1 cellular context compared by ENCODE assay signal in genomic region chr19:15468675-15469512, GRCh38.
TF ChIP-seq lines count a peak whose summit lies in the region.

No MANE protein-coding gene starts in this region.

TF ChIP-seq in HepG2, 621 proteins besides CTCF, POLR2A, EP300 and RAD21 (continued from another document and continues in another):
- TF ChIP-seq, protein P1, sequence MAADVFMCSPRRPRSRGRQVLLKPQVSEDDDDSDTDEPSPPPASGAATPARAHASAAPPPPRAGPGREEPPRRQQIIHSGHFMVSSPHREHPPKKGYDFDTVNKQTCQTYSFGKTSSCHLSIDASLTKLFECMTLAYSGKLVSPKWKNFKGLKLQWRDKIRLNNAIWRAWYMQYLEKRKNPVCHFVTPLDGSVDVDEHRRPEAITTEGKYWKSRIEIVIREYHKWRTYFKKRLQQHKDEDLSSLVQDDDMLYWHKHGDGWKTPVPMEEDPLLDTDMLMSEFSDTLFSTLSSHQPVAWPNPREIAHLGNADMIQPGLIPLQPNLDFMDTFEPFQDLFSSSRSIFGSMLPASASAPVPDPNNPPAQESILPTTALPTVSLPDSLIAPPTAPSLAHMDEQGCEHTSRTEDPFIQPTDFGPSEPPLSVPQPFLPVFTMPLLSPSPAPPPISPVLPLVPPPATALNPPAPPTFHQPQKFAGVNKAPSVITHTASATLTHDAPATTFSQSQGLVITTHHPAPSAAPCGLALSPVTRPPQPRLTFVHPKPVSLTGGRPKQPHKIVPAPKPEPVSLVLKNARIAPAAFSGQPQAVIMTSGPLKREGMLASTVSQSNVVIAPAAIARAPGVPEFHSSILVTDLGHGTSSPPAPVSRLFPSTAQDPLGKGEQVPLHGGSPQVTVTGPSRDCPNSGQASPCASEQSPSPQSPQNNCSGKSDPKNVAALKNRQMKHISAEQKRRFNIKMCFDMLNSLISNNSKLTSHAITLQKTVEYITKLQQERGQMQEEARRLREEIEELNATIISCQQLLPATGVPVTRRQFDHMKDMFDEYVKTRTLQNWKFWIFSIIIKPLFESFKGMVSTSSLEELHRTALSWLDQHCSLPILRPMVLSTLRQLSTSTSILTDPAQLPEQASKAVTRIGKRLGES (CRISPR knock-in tag; IDR thresholded peaks at IDR 0.05; ENCODE audit: borderline replicate concordance): no peak
- no peak for TF ChIP-seq ZFP90 (CRISPR knock-in tag; IDR thresholded peaks at IDR 0.05; ENCODE audit: borderline replicate concordance)
- no peak for TF ChIP-seq PLRG1 (conservative IDR thresholded peaks at IDR 0.05)
- TF ChIP-seq, protein P2, sequence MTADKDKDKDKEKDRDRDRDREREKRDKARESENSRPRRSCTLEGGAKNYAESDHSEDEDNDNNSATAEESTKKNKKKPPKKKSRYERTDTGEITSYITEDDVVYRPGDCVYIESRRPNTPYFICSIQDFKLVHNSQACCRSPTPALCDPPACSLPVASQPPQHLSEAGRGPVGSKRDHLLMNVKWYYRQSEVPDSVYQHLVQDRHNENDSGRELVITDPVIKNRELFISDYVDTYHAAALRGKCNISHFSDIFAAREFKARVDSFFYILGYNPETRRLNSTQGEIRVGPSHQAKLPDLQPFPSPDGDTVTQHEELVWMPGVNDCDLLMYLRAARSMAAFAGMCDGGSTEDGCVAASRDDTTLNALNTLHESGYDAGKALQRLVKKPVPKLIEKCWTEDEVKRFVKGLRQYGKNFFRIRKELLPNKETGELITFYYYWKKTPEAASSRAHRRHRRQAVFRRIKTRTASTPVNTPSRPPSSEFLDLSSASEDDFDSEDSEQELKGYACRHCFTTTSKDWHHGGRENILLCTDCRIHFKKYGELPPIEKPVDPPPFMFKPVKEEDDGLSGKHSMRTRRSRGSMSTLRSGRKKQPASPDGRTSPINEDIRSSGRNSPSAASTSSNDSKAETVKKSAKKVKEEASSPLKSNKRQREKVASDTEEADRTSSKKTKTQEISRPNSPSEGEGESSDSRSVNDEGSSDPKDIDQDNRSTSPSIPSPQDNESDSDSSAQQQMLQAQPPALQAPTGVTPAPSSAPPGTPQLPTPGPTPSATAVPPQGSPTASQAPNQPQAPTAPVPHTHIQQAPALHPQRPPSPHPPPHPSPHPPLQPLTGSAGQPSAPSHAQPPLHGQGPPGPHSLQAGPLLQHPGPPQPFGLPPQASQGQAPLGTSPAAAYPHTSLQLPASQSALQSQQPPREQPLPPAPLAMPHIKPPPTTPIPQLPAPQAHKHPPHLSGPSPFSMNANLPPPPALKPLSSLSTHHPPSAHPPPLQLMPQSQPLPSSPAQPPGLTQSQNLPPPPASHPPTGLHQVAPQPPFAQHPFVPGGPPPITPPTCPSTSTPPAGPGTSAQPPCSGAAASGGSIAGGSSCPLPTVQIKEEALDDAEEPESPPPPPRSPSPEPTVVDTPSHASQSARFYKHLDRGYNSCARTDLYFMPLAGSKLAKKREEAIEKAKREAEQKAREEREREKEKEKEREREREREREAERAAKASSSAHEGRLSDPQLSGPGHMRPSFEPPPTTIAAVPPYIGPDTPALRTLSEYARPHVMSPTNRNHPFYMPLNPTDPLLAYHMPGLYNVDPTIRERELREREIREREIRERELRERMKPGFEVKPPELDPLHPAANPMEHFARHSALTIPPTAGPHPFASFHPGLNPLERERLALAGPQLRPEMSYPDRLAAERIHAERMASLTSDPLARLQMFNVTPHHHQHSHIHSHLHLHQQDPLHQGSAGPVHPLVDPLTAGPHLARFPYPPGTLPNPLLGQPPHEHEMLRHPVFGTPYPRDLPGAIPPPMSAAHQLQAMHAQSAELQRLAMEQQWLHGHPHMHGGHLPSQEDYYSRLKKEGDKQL (CRISPR knock-in tag; IDR thresholded peaks at IDR 0.05; ENCODE audit: low read depth): no peak
- TF ChIP-seq ZNF83 (CRISPR knock-in tag; IDR thresholded peaks at IDR 0.05; ENCODE audit: borderline replicate concordance): no peak
- TF ChIP-seq GFI1 (CRISPR knock-in tag; IDR thresholded peaks at IDR 0.05; ENCODE audit: borderline replicate concordance): peak; percentile 35; the same call in 1 of the 2 replicates
- no peak for TF ChIP-seq ZNF180 (CRISPR knock-in tag; IDR thresholded peaks at IDR 0.05; ENCODE audit: borderline replicate concordance, low read depth)
- no peak for TF ChIP-seq PREB (CRISPR knock-in tag; IDR thresholded peaks at IDR 0.05)
- no peak for TF ChIP-seq MTF1 (CRISPR knock-in tag; IDR thresholded peaks at IDR 0.05)
- TF ChIP-seq ZNF766 (CRISPR knock-in tag; IDR thresholded peaks at IDR 0.05; ENCODE audit: borderline replicate concordance): no peak
- no peak for TF ChIP-seq ZBTB39 (CRISPR knock-in tag; IDR thresholded peaks at IDR 0.05)
- no peak for TF ChIP-seq NFRKB (IDR thresholded peaks at IDR 0.05)
- TF ChIP-seq ZFYVE20 (CRISPR knock-in tag; IDR thresholded peaks at IDR 0.05; ENCODE audit: borderline replicate concordance, low read depth): no peak
- TF ChIP-seq RBM22 (optimal IDR thresholded peaks at IDR 0.05; ENCODE audit: low read length): no peak
- no peak for TF ChIP-seq ZNF256 (CRISPR knock-in tag; conservative IDR thresholded peaks at IDR 0.05)
- no peak for TF ChIP-seq IKZF1 (IDR thresholded peaks at IDR 0.05)
- peak; percentile 86; the same call in 1 of the 2 replicates for TF ChIP-seq HNF4G (IDR thresholded peaks at IDR 0.05; ENCODE audit: borderline replicate concordance, low read depth, low read length)
- peak; percentile 54; the same call in 1 of the 2 replicates for TF ChIP-seq HNF4G (CRISPR knock-in tag; IDR thresholded peaks at IDR 0.05; ENCODE audit: borderline replicate concordance, low read depth)
- TF ChIP-seq, protein P3, sequence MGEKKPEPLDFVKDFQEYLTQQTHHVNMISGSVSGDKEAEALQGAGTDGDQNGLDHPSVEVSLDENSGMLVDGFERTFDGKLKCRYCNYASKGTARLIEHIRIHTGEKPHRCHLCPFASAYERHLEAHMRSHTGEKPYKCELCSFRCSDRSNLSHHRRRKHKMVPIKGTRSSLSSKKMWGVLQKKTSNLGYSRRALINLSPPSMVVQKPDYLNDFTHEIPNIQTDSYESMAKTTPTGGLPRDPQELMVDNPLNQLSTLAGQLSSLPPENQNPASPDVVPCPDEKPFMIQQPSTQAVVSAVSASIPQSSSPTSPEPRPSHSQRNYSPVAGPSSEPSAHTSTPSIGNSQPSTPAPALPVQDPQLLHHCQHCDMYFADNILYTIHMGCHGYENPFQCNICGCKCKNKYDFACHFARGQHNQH (CRISPR knock-in tag; IDR thresholded peaks at IDR 0.05): no peak
- TF ChIP-seq HOMEZ (CRISPR knock-in tag; IDR thresholded peaks at IDR 0.05; ENCODE audit: low read depth): no peak
- TF ChIP-seq ARID2 (CRISPR knock-in tag; IDR thresholded peaks at IDR 0.05; ENCODE audit: borderline replicate concordance): no peak
- no peak for TF ChIP-seq DNMT1 (CRISPR knock-in tag; IDR thresholded peaks at IDR 0.05)
- TF ChIP-seq ZNF280B (CRISPR knock-in tag; IDR thresholded peaks at IDR 0.05; ENCODE audit: borderline replicate concordance): no peak
- no peak for TF ChIP-seq GPBP1L1 (CRISPR knock-in tag; IDR thresholded peaks at IDR 0.05)
- TF ChIP-seq ZBTB20 (CRISPR knock-in tag; IDR thresholded peaks at IDR 0.05; ENCODE audit: borderline replicate concordance, low read depth): no peak
- no peak for TF ChIP-seq FOXM1 (CRISPR knock-in tag; IDR thresholded peaks at IDR 0.05)
- TF ChIP-seq FOXK1 (CRISPR knock-in tag; IDR thresholded peaks at IDR 0.05; ENCODE audit: borderline replicate concordance, low read depth): peak; percentile 38; the same call in 1 of the 2 replicates
- TF ChIP-seq STAG1 (CRISPR knock-in tag; IDR thresholded peaks at IDR 0.05): no peak; the same call in 1 of the 2 replicates
- 0 out of 2 replicates have a peak, but pooled peaks have one; percentile 28 for TF ChIP-seq HMG20A (CRISPR knock-in tag; IDR thresholded peaks at IDR 0.05; ENCODE audit: borderline replicate concordance)
- no peak for TF ChIP-seq ZNF746 (CRISPR knock-in tag; IDR thresholded peaks at IDR 0.05)
- no peak for TF ChIP-seq HOXA7 (CRISPR knock-in tag; IDR thresholded peaks at IDR 0.05)
- TF ChIP-seq GABPA (IDR thresholded peaks at IDR 0.05; ENCODE audit: low read depth, low read length): no peak
- no peak for TF ChIP-seq GABPA (CRISPR knock-in tag; IDR thresholded peaks at IDR 0.05; ENCODE audit: low read depth)
- no peak for TF ChIP-seq CERS6 (CRISPR knock-in tag; IDR thresholded peaks at IDR 0.05)
- TF ChIP-seq NFE2 (CRISPR knock-in tag; IDR thresholded peaks at IDR 0.05): no peak
- no peak for TF ChIP-seq EED (CRISPR knock-in tag; IDR thresholded peaks at IDR 0.05)
- no peak for TF ChIP-seq NFYC (CRISPR knock-in tag; IDR thresholded peaks at IDR 0.05)
- TF ChIP-seq YY1 (IDR thresholded peaks at IDR 0.05; ENCODE audit: insufficient read depth, insufficient replicate concordance, low read depth, low read length): no peak
- no peak for TF ChIP-seq ZNF468 (CRISPR knock-in tag; IDR thresholded peaks at IDR 0.05)
- no peak for TF ChIP-seq HNRNPH1 (optimal IDR thresholded peaks at IDR 0.05; ENCODE audit: low read depth, low read length)
- TF ChIP-seq GATAD1 (CRISPR knock-in tag; IDR thresholded peaks at IDR 0.05): no peak
- TF ChIP-seq, protein P4, sequence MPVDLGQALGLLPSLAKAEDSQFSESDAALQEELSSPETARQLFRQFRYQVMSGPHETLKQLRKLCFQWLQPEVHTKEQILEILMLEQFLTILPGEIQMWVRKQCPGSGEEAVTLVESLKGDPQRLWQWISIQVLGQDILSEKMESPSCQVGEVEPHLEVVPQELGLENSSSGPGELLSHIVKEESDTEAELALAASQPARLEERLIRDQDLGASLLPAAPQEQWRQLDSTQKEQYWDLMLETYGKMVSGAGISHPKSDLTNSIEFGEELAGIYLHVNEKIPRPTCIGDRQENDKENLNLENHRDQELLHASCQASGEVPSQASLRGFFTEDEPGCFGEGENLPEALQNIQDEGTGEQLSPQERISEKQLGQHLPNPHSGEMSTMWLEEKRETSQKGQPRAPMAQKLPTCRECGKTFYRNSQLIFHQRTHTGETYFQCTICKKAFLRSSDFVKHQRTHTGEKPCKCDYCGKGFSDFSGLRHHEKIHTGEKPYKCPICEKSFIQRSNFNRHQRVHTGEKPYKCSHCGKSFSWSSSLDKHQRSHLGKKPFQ (CRISPR knock-in tag; IDR thresholded peaks at IDR 0.05; ENCODE audit: insufficient replicate concordance): no peak
